In the genomic region with DNA sequence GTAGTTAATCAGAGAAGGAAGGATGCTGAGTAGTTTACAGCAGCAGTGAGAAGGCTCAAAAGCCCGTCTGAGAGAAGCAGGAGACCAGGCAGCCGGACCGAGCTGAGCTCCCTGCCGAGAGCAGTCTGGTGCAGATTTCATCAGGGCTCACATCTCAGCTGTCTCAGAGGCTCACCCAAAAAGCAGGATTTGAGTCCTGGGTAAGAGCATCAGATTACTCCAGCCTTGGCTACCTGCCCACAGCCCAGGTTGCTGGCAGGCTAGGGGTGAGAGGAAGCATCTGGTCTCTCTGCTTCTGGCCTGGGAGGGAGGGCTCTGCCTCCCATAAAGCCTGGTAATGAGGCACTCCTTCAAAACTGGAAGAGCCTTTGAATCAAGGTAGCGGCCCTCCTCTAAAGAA, we compare ENCODE assay signal across 17 cellular contexts.
DNase-seq lines count a peak whose midpoint lies in the region; ATAC-seq, FAIRE-seq and TF ChIP-seq lines count a peak whose summit lies in the region.
"Had no signal": no experiment of that assay in that cellular context is flagged by ENCODE, and none has a peak within 500 bp of the region (broad histone marks: within the 10 kb centered on the region; RNA-seq: fewer than 3 reads in every experiment).

No MANE protein-coding gene starts in this region.

- no peak for ATAC-seq in GM21737 (IDR thresholded peaks at IDR 0.05; ENCODE audit: unreplicated experiment)
- ATAC-seq: activated CD8-positive, alpha-beta memory T cell treated with anti-CD3 and anti-CD28 coated beads, Interleukin-2, amount 10 ng/mL, durations not matched to agents 7 days and 5 days; Panc1 had no signal

- no peak for FAIRE-seq in GM12891 (lab: Jason Lieb, UNC)

- DNase-seq in DMS 273 treated with DMSO at 0.1 percent for 48 hours (lab: John Stamatoyannopoulos, UW) (peak; percentile 96), NCI-H1105 treated with DMSO at 0.1 percent for 48 hours (lab: John Stamatoyannopoulos, UW) (peak; percentile 92), NCI-H524 treated with DMSO at 0.1 percent for 48 hours (lab: John Stamatoyannopoulos, UW) (peak; percentile 84), cerebellar nuclear complex (lab: John Stamatoyannopoulos, UW) (peak; percentile 30 to 82), GM12891 (ENCODE audit: insufficient read length, low spot score) (no peak), hypothalamus (lab: John Stamatoyannopoulos, UW) (no peak)
- DNase-seq in activated CD4-positive, alpha-beta T cell treated with anti-CD3 and anti-CD28 coated beads for 1 hour, result no peak
- DNase-seq: activated CD4-positive, CD25-positive, alpha-beta regulatory T cell; activated CD8-positive, alpha-beta memory T cell treated with anti-CD3 and anti-CD28 coated beads, Interleukin-2, amount 10 ng/mL, durations not matched to agents 7 days and 5 days; activated effector memory CD4-positive, alpha-beta T cell treated with Interleukin-2 at 50 U/mL for 16 hours; DMS53; erythroblast; GM23248; mesenchymal stem cell; retina had no signal

- TF ChIP-seq POLR2A in GM12891 (IDR thresholded peaks at IDR 0.05; ENCODE audit: low read depth, low read length), result no peak

TF ChIP-seq in GM12891, 5 proteins besides CTCF, POLR2A, EP300 and RAD21:
- no peak for TF ChIP-seq PAX5 (IDR thresholded peaks at IDR 0.05; ENCODE audit: insufficient read depth, low read length, severe bottlenecking)
- TF ChIP-seq POLR2AphosphoS5 (IDR thresholded peaks at IDR 0.05; ENCODE audit: low read depth, low read length), result no peak
- no peak for TF ChIP-seq SPI1 (IDR thresholded peaks at IDR 0.05; ENCODE audit: low read depth, low read length)
- no peak for TF ChIP-seq POU2F2 (IDR thresholded peaks at IDR 0.05; ENCODE audit: low read depth, low read length)
- TF ChIP-seq TAF1 (IDR thresholded peaks at IDR 0.05; ENCODE audit: low read depth, low read length), result no peak
TF ChIP-seq in GM12891: peak in this region for 0.

Comparison
In these comparisons a context has a peak if more than half of its experiments do, and no peak if none do; other contexts are left out.
1. DNase-seq: peak in DMS 273 treated with DMSO at 0.1 percent for 48 hours (single experiment), NCI-H1105 treated with DMSO at 0.1 percent for 48 hours (single experiment), NCI-H524 treated with DMSO at 0.1 percent for 48 hours (single experiment) and cerebellar nuclear complex (2 of 2); none in GM12891 (single experiment), activated CD4-positive, alpha-beta T cell treated with anti-CD3 and anti-CD28 coated beads for 1 hour (single experiment) and hypothalamus (0 of 51).